12 cellular contexts compared by ENCODE assay signal in the genomic region with DNA sequence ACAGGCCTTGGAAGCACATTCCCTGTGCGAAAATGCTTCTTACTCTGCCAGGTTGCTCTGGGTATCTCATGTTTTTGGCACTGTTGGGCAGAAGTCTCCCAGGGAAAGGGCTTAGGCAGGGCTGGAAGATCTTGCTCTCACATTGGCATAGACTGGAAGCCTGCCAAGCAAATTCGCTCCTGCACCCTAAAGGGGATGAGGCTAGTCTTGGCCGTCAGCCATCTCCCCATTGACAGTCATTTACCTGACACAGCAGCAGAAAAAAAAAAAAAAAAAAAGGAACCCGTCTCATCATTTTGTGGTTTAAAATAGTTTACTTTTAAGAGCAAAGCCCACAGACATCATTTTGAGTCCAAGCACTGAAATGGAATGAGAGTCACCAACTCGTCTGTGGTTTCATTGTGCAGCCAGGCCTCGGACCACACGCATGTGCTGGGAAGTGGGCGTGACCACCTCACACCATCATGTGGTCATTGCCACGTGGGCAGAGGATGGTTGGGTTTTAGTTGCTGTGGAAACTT.
A peak's percentile ranks its signal among the peaks of the same experiment; 100 is the strongest.
DNase-seq lines count a peak whose midpoint lies in the region; ATAC-seq, FAIRE-seq and TF ChIP-seq lines count a peak whose summit lies in the region.
"Had no signal": no experiment of that assay in that cellular context is flagged by ENCODE, and none has a peak within 500 bp of the region (broad histone marks: within the 10 kb centered on the region; RNA-seq: fewer than 3 reads in every experiment).

No MANE protein-coding gene starts in this region.

- POLR2A ChIA-PET in IMR-90 (lab: Charles Lee; ENCODE audit: unreplicated experiment), result no interaction called here

- H3K14ac ChIP-seq in IMR-90 (replicated peaks; ENCODE audit: low read depth, low read length), result no peak overlapping the region

- H3K27me3 Mint-ChIP-seq in effector memory CD8-positive, alpha-beta T cell, result no peaks in the 10 kb centered on the region

- no peak overlapping the region for H3K18ac ChIP-seq in IMR-90 (ENCODE audit: low read depth, low read length)

- no peak overlapping the region for H2BK120ac ChIP-seq in IMR-90 (ENCODE audit: low read depth, low read length)

- H3K79me1 ChIP-seq in IMR-90 (ENCODE audit: low read depth in 1 of 2, low read length in 2 of 2), result no peaks in the 10 kb centered on the region

- no peak overlapping the region for H2AK5ac ChIP-seq in IMR-90 (ENCODE audit: low read depth, low read length)

- no peak overlapping the region for H3K4ac ChIP-seq in IMR-90 (ENCODE audit: low read depth, low read length)

- no peak overlapping the region for H3K4me3 ChIP-seq in IMR-90 (ENCODE audit: insufficient read depth, low read depth, low read length)
- H3K4me3 ChIP-seq: ovary, SK-N-MC, suprapubic skin had no signal

- H3K23ac ChIP-seq in IMR-90 (ENCODE audit: low read depth, low read length), result no peak overlapping the region

- intact Hi-C loops in IMR-90 (cut with micrococcal nuclease), result no loop called here

- no peak overlapping the region for H2AK9ac ChIP-seq in IMR-90 (replicated peaks; ENCODE audit: low read depth, low read length, poor library complexity)

- no peak for TF ChIP-seq CTCF in IMR-90 (conservative IDR thresholded peaks at IDR 0.05; ENCODE audit: low read depth, low read length)

- H3K4me3 Mint-ChIP-seq in effector memory CD8-positive, alpha-beta T cell, result no peak overlapping the region

- in situ Hi-C loops in IMR-90 (cut with MboI; ENCODE audit: low sequenced_read_pairs), result no loop called here

- H3K9me3 ChIP-seq in IMR-90 (ENCODE audit: control insufficient read depth, insufficient read depth, low read length), result peaks cover 1% of the 10 kb centered on the region; the same call in 1 of the 2 replicates
- H3K9me3 ChIP-seq: ovary, suprapubic skin had no signal

- no peak for ATAC-seq in IMR-90 (ENCODE audit: low read depth)
- ATAC-seq in effector memory CD8-positive, alpha-beta T cell (replicated peaks), result no peak

- no peak overlapping the region for H2BK5ac ChIP-seq in IMR-90 (ENCODE audit: low read depth, low read length, poor library complexity, severe bottlenecking)

- WGBS in IMR-90 (ENCODE audit: extremely low coverage in 2 of 2, insufficient read length in 1 of 2), 2 experiments, result no CpG with 5 or more reads among the region's 9 CpGs

- H3K4me2 ChIP-seq in IMR-90 (ENCODE audit: low read depth, low read length), result no peak overlapping the region

- H3K9ac ChIP-seq in IMR-90 (ENCODE audit: low read depth, low read length), result no peak overlapping the region

- H3K36me3 ChIP-seq in IMR-90 (ENCODE audit: control insufficient read depth, insufficient read depth, low read length), result no peaks in the 10 kb centered on the region
- H3K36me3 ChIP-seq: ovary, suprapubic skin had no signal

- no peak overlapping the region for H2BK20ac ChIP-seq in IMR-90 (ENCODE audit: low read depth, low read length)

- no peaks in the 10 kb centered on the region for H3K4me1 ChIP-seq in IMR-90 (ENCODE audit: control insufficient read depth, insufficient read depth, low read length)
- H3K4me1 ChIP-seq: suprapubic skin had no signal

- BruUV-seq in IMR-90 (replicated peaks; lab: Mats Ljungman, UMichigan), result no TSS peak

- no peak overlapping the region for H4K8ac ChIP-seq in IMR-90 (ENCODE audit: low read depth in 2 of 2, low read length in 2 of 2)

- H4K20me1 ChIP-seq in IMR-90 (ENCODE audit: insufficient read depth, low read length), result no peaks in the 10 kb centered on the region

- no peaks in the 10 kb centered on the region for H3K27me3 ChIP-seq in IMR-90 (ENCODE audit: control insufficient read depth, insufficient read depth, low read length)
- H3K27me3 ChIP-seq: ovary had no signal

- no peak overlapping the region for H3K56ac ChIP-seq in IMR-90 (ENCODE audit: extremely low read depth, insufficient read depth, low read length)

- no peak overlapping the region for H3K27ac Mint-ChIP-seq in effector memory CD8-positive, alpha-beta T cell

- H3K9me3 Mint-ChIP-seq in effector memory CD8-positive, alpha-beta T cell, result peaks cover 6 to 9% of the 10 kb centered on the region in 2 donors

- no peaks in the 10 kb centered on the region for H3K9me1 ChIP-seq in IMR-90 (ENCODE audit: insufficient read depth, low read length)

- no peak overlapping the region for H2AFZ ChIP-seq in IMR-90 (replicated peaks; ENCODE audit: low read length, poor library complexity)

- H4K91ac ChIP-seq in IMR-90 (ENCODE audit: insufficient read depth, low read depth, low read length), result no peak overlapping the region

- CTCF ChIA-PET in IMR-90 (lab: Yijun Ruan, JAX), result no interaction called here

- peak; percentile 96 for FAIRE-seq in RCC 7860 (lab: Jason Lieb, UNC)

- H3K36me3 Mint-ChIP-seq in effector memory CD8-positive, alpha-beta T cell (ENCODE audit: insufficient read depth), result no peaks in the 10 kb centered on the region

- no peak for TF ChIP-seq RAD21 in IMR-90 (IDR thresholded peaks at IDR 0.05; ENCODE audit: low read length)

- H3K27ac ChIP-seq in IMR-90 (ENCODE audit: insufficient read depth, low read length), result no peak overlapping the region
- H3K27ac ChIP-seq: ovary, SK-N-MC, suprapubic skin had no signal

- peak; percentile 99 for DNase-seq in DMS79 treated with DMSO at 0.1 percent for 48 hours (lab: John Stamatoyannopoulos, UW)
- no peak for DNase-seq in IMR-90
- DNase-seq in RCC 7860 (ENCODE audit: low spot score), result peak; percentile 92
- peak; percentile 29 for DNase-seq in islet precursor cell
- DNase-seq in occipital lobe (lab: John Stamatoyannopoulos, UW), result no peak
- no peak for DNase-seq in Ammon's horn (ENCODE audit: low spot score)
- DNase-seq in NCI-H1694 (lab: John Stamatoyannopoulos, UW), result no peak
- no peak for DNase-seq in effector memory CD8-positive, alpha-beta T cell
- DNase-seq: activated naive CD4-positive, alpha-beta T cell treated with Interleukin-2 at 50 U/mL for 16 hours had no signal

- TF ChIP-seq POLR2A in IMR-90 (IDR thresholded peaks at IDR 0.05; ENCODE audit: low read depth, low read length), result no peak

- no peak overlapping the region for H2BK15ac ChIP-seq in IMR-90 (ENCODE audit: low read depth, low read length)

- H3K4me1 Mint-ChIP-seq in effector memory CD8-positive, alpha-beta T cell (ENCODE audit: low read depth in 2 of 2), result no peaks in the 10 kb centered on the region

- H4K5ac ChIP-seq in IMR-90 (ENCODE audit: low read depth, low read length), result no peak overlapping the region

- dilution Hi-C loops in IMR-90 (cut with HindIII; ENCODE audit: low sequenced_read_pairs, unreplicated experiment), result no loop called here

TF ChIP-seq in IMR-90, 13 proteins besides CTCF, POLR2A, EP300 and RAD21:
- TF ChIP-seq, protein P1, sequence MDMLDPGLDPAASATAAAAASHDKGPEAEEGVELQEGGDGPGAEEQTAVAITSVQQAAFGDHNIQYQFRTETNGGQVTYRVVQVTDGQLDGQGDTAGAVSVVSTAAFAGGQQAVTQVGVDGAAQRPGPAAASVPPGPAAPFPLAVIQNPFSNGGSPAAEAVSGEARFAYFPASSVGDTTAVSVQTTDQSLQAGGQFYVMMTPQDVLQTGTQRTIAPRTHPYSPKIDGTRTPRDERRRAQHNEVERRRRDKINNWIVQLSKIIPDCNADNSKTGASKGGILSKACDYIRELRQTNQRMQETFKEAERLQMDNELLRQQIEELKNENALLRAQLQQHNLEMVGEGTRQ (IDR thresholded peaks at IDR 0.05; ENCODE audit: low read depth, low read length), result peak; percentile 51; the same call in 1 of the 2 replicates
- TF ChIP-seq SMC3 (IDR thresholded peaks at IDR 0.05; ENCODE audit: low read depth, low read length), result no peak
- TF ChIP-seq FOS (IDR thresholded peaks at IDR 0.05; ENCODE audit: low read depth, low read length), result no peak
- TF ChIP-seq MAZ (IDR thresholded peaks at IDR 0.05; ENCODE audit: borderline replicate concordance, low read depth, low read length), result no peak
- TF ChIP-seq BHLHE40 (IDR thresholded peaks at IDR 0.05; ENCODE audit: low read depth, low read length), result no peak
TF ChIP-seq in IMR-90: peak in this region for 1.

Comparison
In these comparisons a context has a peak if more than half of its experiments do, and no peak if none do; other contexts are left out.
1. DNase-seq: peak in DMS79 treated with DMSO at 0.1 percent for 48 hours (single experiment), RCC 7860 (single experiment) and islet precursor cell (single experiment); none in IMR-90 (single experiment), occipital lobe (single experiment), Ammon's horn (single experiment), NCI-H1694 (single experiment) and effector memory CD8-positive, alpha-beta T cell (0 of 3).